In the genomic region with DNA sequence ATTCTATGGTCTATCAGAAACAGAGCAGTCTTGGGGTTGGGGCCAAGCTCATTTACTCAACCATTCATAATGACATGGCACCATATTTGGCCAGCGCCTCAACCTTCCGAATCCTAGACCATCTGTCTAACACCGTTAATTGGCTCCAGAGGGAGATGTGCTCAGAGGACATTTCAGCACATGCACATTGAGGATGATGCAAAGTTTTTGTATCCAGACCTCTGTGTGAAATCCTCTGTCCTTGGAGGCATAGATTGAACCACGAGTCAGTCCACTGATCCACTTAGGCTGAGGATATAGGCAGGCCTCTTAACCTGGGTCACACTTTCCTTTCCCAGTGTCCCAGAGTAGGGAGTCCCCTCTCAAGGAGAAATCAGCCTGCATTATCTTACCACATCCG, we compare ENCODE assay signal across 20 cellular contexts.
"Had no signal": no experiment of that assay in that cellular context is flagged by ENCODE, and none has a peak within 500 bp of the region (broad histone marks: within the 10 kb centered on the region; RNA-seq: fewer than 3 reads in every experiment).

No MANE protein-coding gene starts in this region.

- H3K27ac ChIP-seq: colonic mucosa, esophagus squamous epithelium, gastroesophageal sphincter, heart right ventricle, left lung, lower lobe of right lung had no signal

- H3K4me1 ChIP-seq: colonic mucosa, esophagus squamous epithelium, gastroesophageal sphincter, heart right ventricle, left lung, lower lobe of right lung had no signal

- H3K27ac Mint-ChIP-seq: dendritic cell treated with granulocyte-macrophage colony-stimulating factor and Interleukin-4, amounts not matched to agents 40 ng/mL and 50 ng/mL, for 4 days; natural killer cell had no signal

- H3K27me3 ChIP-seq: colonic mucosa, esophagus squamous epithelium, left lung had no signal

- H3K4me3 Mint-ChIP-seq: dendritic cell treated with granulocyte-macrophage colony-stimulating factor and Interleukin-4, amounts not matched to agents 40 ng/mL and 50 ng/mL, for 4 days; naive thymus-derived CD4-positive, alpha-beta T cell; natural killer cell had no signal

- H3K36me3 Mint-ChIP-seq: naive thymus-derived CD4-positive, alpha-beta T cell; natural killer cell had no signal

- H3K9me3 ChIP-seq: colonic mucosa, esophagus squamous epithelium, gastroesophageal sphincter, lower lobe of right lung had no signal

- DNase-seq: colonic mucosa; cortex of kidney; effector CD4-positive, alpha-beta T cell; effector memory CD4-positive, alpha-beta T cell; esophagus squamous epithelium; foreskin fibroblast; foreskin melanocyte; head of caudate nucleus; heart right ventricle; hippocampal formation; left cardiac atrium; left lung; left ventricle myocardium superior; lower lobe of right lung; mesenchymal stem cell; midbrain; naive thymus-derived CD4-positive, alpha-beta T cell; natural killer cell had no signal

- H3K4me3 ChIP-seq: colonic mucosa, esophagus squamous epithelium, gastroesophageal sphincter, heart right ventricle, left lung, lower lobe of right lung had no signal

- H3K27me3 Mint-ChIP-seq: dendritic cell treated with granulocyte-macrophage colony-stimulating factor and Interleukin-4, amounts not matched to agents 40 ng/mL and 50 ng/mL, for 4 days had no signal

- H3K36me3 ChIP-seq: colonic mucosa, esophagus squamous epithelium, gastroesophageal sphincter, heart right ventricle, left lung, lower lobe of right lung had no signal

- ATAC-seq: gastroesophageal sphincter; heart right ventricle; left cardiac atrium; left lung; left ventricle myocardium superior; lower lobe of right lung; naive thymus-derived CD4-positive, alpha-beta T cell; natural killer cell had no signal

- H3K4me1 Mint-ChIP-seq: natural killer cell had no signal
